26 cellular contexts compared by ENCODE assay signal in genomic region chr14:60125918-60126317, GRCh38.
"Had no signal": no experiment of that assay in that cellular context is flagged by ENCODE, and none has a peak within 500 bp of the region (broad histone marks: within the 10 kb centered on the region; RNA-seq: fewer than 3 reads in every experiment).

No MANE protein-coding gene starts in this region.

- H3K36me3 ChIP-seq: colonic mucosa had no signal

- H3K4me3 ChIP-seq: colonic mucosa, esophagus muscularis mucosa, lung, mucosa of descending colon, right lobe of liver, suprapubic skin, transverse colon, upper lobe of right lung, vagina had no signal

- H3K27ac ChIP-seq: colonic mucosa, epithelial cell of prostate, esophagus muscularis mucosa, neutrophil, parathyroid adenoma, right lobe of liver, suprapubic skin, transverse colon, upper lobe of right lung, vagina had no signal

- H2AFZ ChIP-seq: parathyroid adenoma had no signal

- H3K9me3 ChIP-seq: colonic mucosa, esophagus muscularis mucosa, mucosa of descending colon, neutrophil, right lobe of liver, suprapubic skin, transverse colon, upper lobe of right lung, vagina had no signal

- H3K27me3 ChIP-seq: colonic mucosa, esophagus muscularis mucosa, neutrophil, right lobe of liver, suprapubic skin, transverse colon, upper lobe of right lung, vagina had no signal

- H3K9ac ChIP-seq: parathyroid adenoma had no signal

- FAIRE-seq: frontal cortex, kidney, small intestine had no signal

- H3K4me1 ChIP-seq: colonic mucosa, esophagus muscularis mucosa, parathyroid adenoma, right lobe of liver, suprapubic skin, transverse colon, upper lobe of right lung, vagina had no signal

- ATAC-seq: left lobe of liver; mucosa of descending colon; natural killer cell treated with Interleukin-12 subunit alpha and Interleukin-12 subunit beta and Interleukin-15 and Interleukin-18, amount 100 ng/mL, for 72 hours; right lobe of liver; stimulated activated naive B cell treated with anti-CD40 and anti-IgM and Interleukin-4, amounts not matched to agents 10 μg/mL and 1 μg/mL and 100 μg/mL, for 72 hours; stimulated activated naive CD8-positive, alpha-beta T cell treated with anti-CD3 and anti-CD28 coated beads, Interleukin-15, amount 100 ng/mL, for 72 hours; upper lobe of right lung had no signal

- DNase-seq: colonic mucosa; effector CD8-positive, alpha-beta T cell; endodermal cell; hypothalamus; immature natural killer cell; kidney; mucosa of descending colon; naive B cell; right lobe of liver; small intestine; stimulated activated CD4-positive, alpha-beta T cell treated with anti-CD3 and anti-CD28 coated beads, Interleukin-15, amount 100 ng/mL, for 24 hours; stimulated activated CD4-positive, alpha-beta T cell treated with anti-CD3 and anti-CD28 coated beads, Interleukin-2, amount 100 ng/mL, for 48 hours; stimulated activated naive B cell treated with anti-CD40 and anti-IgM and Interleukin-4, amounts not matched to agents 10 μg/mL and 1 μg/mL and 100 μg/mL, for 72 hours; stimulated activated naive CD8-positive, alpha-beta T cell treated with anti-CD3 and anti-CD28 coated beads, Interleukin-15, amount 100 ng/mL, for 72 hours; transverse colon; upper lobe of right lung had no signal
